Comparison of ENCODE assay signal across 8 cellular contexts in the genomic region with DNA sequence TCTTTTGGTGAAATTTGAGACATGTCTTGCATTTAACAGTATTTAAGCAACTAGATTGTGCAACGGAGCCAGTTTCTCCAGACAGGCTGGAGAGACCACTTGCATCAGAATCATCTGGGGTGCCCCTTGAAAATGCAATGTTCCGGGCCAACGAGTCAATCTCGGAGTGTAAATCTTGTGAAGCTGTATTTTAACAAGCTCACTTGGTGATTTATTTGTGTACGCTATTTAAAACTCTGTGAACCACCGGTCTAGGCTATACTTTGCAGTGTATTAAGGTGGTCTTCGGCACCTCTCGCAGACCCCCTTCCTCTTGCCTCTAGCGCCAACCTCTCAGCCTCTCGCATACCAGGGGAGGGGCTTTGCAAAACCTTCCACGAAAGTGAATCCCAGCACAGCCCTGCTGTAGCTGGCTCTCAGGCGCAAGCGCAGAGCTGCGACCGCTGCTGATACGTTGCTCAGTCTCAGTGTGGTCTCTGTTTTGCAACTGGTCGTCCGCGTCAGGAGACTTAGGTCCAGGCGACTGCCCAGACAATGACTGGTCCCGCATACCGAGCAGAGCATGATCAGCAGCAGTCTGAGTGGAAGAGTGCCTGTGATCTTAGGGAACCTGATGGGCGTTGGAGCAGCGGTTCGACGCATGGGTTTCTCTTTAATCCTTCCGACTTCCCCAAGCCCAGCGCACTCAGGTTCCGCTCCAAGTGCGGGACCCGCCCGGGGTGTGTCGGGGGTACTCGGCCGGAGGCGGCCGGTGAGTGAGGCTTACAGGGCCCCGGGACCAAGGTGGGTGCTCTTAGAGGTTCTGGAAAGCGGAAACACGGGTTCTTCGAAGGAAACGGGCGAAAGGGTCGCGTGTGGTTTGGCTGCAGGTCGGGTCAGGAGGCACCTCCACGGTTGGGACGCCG. TPM values are rescaled to one million over a fixed set of nuclear protein-coding genes. Genes with fewer than 3 reads are reported as not detected.
DNase-seq lines count a peak whose midpoint lies in the region; ATAC-seq and TF ChIP-seq lines count a peak whose summit lies in the region.

A gene (plus strand): TSS at position 467 of the 905 bp plus-strand sequence. CDS start 11,612 bp downstream, outside the sequence.

- H3K27me3 ChIP-seq in CD4-positive, alpha-beta memory T cell (ENCODE audit: insufficient read depth, low read length) = no peaks in the 10 kb centered on the region

- peak; percentile 88 for ATAC-seq in GM19372 (IDR thresholded peaks at IDR 0.05; ENCODE audit: low read depth, unreplicated experiment)
- ATAC-seq in HG03565 (IDR thresholded peaks at IDR 0.05; ENCODE audit: unreplicated experiment) = peak; percentile 83
- ATAC-seq in mucosa of descending colon = peak; percentile 97

- H3K27ac ChIP-seq in CD4-positive, alpha-beta memory T cell (ENCODE audit: low read depth, low read length) = peak within 1 kb of the TSS; percentile 43

- peaks cover 14% of the 10 kb centered on the region for H3K4me1 ChIP-seq in CD4-positive, alpha-beta memory T cell (ENCODE audit: insufficient read depth, low read length)
- H3K4me1 ChIP-seq in mucosa of descending colon (ENCODE audit: low read depth) = peaks cover 6% of the 10 kb centered on the region

- peak within 1 kb of the TSS; percentile 74 to 95 (median 91) for H3K27ac Mint-ChIP-seq in CD4-positive, alpha-beta memory T cell

- no peaks in the 10 kb centered on the region for H3K9me3 ChIP-seq in CD4-positive, alpha-beta memory T cell (ENCODE audit: control insufficient read depth in 1 of 2, low read length in 2 of 2)
- H3K9me3 ChIP-seq in mucosa of descending colon = peaks cover 2% of the 10 kb centered on the region

- peaks cover 0 to 3% (median under 1%) of the 10 kb centered on the region in 8 donors for H3K9me3 Mint-ChIP-seq in CD4-positive, alpha-beta memory T cell

- intact Hi-C loops in CD4-positive, alpha-beta memory T cell (cut with micrococcal nuclease) = loop anchor here (1.0 to 10.0 kb wide), 7 partner anchors 13 to 864 kb away; a partner anchor contains a TSS
- intact Hi-C loops in mucosa of descending colon (cut with DNase I, micrococcal nuclease) = no loop called here

- H3K27me3 Mint-ChIP-seq in CD4-positive, alpha-beta memory T cell = peaks cover 0 to 1% of the 10 kb centered on the region in 2 donors

- POLR2A ChIA-PET in CD4-positive, alpha-beta memory T cell (lab: Charles Lee; ENCODE audit: partially characterized antibody) = interaction anchor here (0.6 to 2.2 kb wide), 9 partner anchors 18 to 880 kb away, joined by 3 to 18 read pairs (median 3); a partner anchor contains a TSS

- H3K36me3 ChIP-seq in CD4-positive, alpha-beta memory T cell (ENCODE audit: insufficient read depth, low read length) = no peaks in the 10 kb centered on the region
- H3K36me3 ChIP-seq in mucosa of descending colon (ENCODE audit: low read depth) = no peaks in the 10 kb centered on the region

- DNase-seq in CD4-positive, alpha-beta memory T cell = peak; percentile 50 to 71 (median 62)
- peak; percentile 27 to 43 for DNase-seq in NOMO-1 (lab: John Stamatoyannopoulos, UW; ENCODE audit: unreplicated experiment in 2 of 2)
- DNase-seq in activated CD8-positive, alpha-beta memory T cell treated with anti-CD3 and anti-CD28 coated beads, Interleukin-2, amount 50 U/mL, for 4 hours = peak; percentile 67
- peak; percentile 89 for DNase-seq in epithelial cell of esophagus (ENCODE audit: low read depth)
- DNase-seq in mucosa of descending colon = peak; percentile 72 to 78 (median 75)
- peak; percentile 21 to 37 for DNase-seq in stimulated activated CD8-positive, alpha-beta memory T cell treated with anti-CD3 and anti-CD28 coated beads, Interleukin-4, amount 100 ng/mL, for 1 hour (ENCODE audit: low read depth in 2 of 2, low spot score in 1 of 2)

- peaks cover 5 to 8% of the 10 kb centered on the region in 2 donors for H3K36me3 Mint-ChIP-seq in CD4-positive, alpha-beta memory T cell

- H3K4me3 ChIP-seq in CD4-positive, alpha-beta memory T cell (ENCODE audit: low read length in 2 of 2) = peak within 1 kb of the TSS; percentile 62 to 95
- H3K4me3 ChIP-seq in epithelial cell of esophagus (ENCODE audit: low read length) = peak within 1 kb of the TSS; percentile 80
- peak within 1 kb of the TSS; percentile 17 for H3K4me3 ChIP-seq in mucosa of descending colon

- CTCF ChIA-PET in CD4-positive, alpha-beta memory T cell (lab: Charles Lee; ENCODE audit: partially characterized antibody) = interaction anchor here (0.6 to 1.2 kb wide), 4 partner anchors 90 to 1396 kb away, joined by 3 read pairs; no protein-coding TSS in a partner anchor

- TF ChIP-seq CTCF in epithelial cell of esophagus (IDR thresholded peaks at IDR 0.05; ENCODE audit: insufficient read depth, low read depth, low read length, missing control alignments) = no peak
- no peak for TF ChIP-seq CTCF in mucosa of descending colon (IDR thresholded peaks at IDR 0.05)

- H3K4me1 Mint-ChIP-seq in CD4-positive, alpha-beta memory T cell = peaks cover 7 to 23% (median 16%) of the 10 kb centered on the region in 4 donors

- peak within 1 kb of the TSS; percentile 94 to 99 (median 97) for H3K4me3 Mint-ChIP-seq in CD4-positive, alpha-beta memory T cell

RNA-seq across cellular contexts. Expression of the gene that starts here (rescaled TPM):
- total RNA-seq in CD4-positive, alpha-beta memory T cell = 1 to 10 TPM; 3.3 to 3.7 TPM
- polyA plus RNA-seq in CD4-positive, alpha-beta memory T cell = 1 to 10 TPM; 1.8 TPM
- total RNA-seq in mucosa of descending colon = 1 to 10 TPM; 1.3 to 2.2 (median 1.6) TPM

Comparison
In these comparisons a context has a peak if more than half of its experiments do, and no peak if none do; other contexts are left out.
1. Peak in every context shown above with its lines: DNase-seq, ATAC-seq, H3K4me3 ChIP-seq and H3K27ac ChIP-seq.
2. DNase-seq: peak in every context shown above with its lines; median percentile 89 in epithelial cell of esophagus; 75 in mucosa of descending colon; 67 in activated CD8-positive, alpha-beta memory T cell treated with anti-CD3 and anti-CD28 coated beads, Interleukin-2, amount 50 U/mL, for 4 hours; 62 in CD4-positive, alpha-beta memory T cell; 35 in NOMO-1; 29 in stimulated activated CD8-positive, alpha-beta memory T cell treated with anti-CD3 and anti-CD28 coated beads, Interleukin-4, amount 100 ng/mL, for 1 hour.
3. H3K4me3 ChIP-seq: peak in every context shown above with its lines; median percentile 80 in epithelial cell of esophagus; 78 in CD4-positive, alpha-beta memory T cell; 17 in mucosa of descending colon.